ENCODE assay signal across 2 cellular contexts in the genomic region with DNA sequence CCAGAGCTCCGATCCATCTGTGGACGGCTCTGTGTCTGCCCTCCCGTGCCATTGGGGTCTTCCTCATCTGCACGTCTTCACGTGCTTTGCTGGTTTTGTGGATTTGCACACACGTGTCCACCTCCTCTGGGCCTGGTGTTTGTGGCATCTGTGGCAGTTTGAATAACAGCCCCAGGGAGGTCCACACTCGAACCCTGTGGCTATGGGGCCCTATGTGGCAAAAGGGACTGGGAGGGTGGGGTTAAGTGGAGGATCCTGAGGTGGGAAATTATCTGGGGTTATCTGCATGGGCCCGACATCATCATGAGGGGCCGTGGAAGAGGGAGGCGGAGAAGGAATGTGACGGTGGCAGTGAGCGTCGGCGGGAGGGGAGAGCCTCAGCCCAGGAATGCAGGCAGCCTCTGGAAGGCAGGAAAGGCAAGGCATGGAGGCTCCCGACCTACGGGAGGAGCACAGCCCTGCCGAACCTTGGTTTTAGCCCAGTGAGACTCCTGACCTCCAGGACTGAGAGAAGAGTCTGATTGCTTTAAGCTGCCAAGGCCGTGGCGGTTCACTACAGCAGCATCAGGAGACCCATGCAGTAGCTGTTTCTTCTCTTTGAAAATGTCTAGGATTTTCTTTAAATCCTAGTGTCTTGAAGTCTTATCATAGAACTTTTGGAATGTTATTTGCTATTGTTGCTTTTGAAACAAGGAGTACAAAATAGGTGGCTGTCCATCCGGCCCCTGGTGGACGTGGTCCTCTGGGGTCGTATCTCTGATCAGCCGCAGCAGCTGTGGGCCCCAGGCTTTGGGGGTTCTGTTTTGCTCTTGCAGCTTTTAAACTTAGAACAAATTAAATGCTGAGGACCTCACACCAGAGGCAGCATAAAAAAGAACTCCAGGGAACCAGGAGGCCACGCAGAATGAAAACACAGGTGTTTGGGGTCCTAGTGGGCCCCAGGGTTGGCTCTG.
TF ChIP-seq lines count a peak whose summit lies in the region.

No MANE protein-coding gene starts in this region.

TF ChIP-seq in GM23338, 12 proteins besides CTCF, POLR2A, EP300 and RAD21 (continues in another document):
- no peak for TF ChIP-seq ZNF114 (CRISPR knock-in tag; IDR thresholded peaks at IDR 0.05)
- TF ChIP-seq ETS1 (IDR thresholded peaks at IDR 0.05): no peak
- no peak for TF ChIP-seq ZNF462 (CRISPR knock-in tag; IDR thresholded peaks at IDR 0.05)
- TF ChIP-seq STAT1 (IDR thresholded peaks at IDR 0.05; ENCODE audit: unreplicated experiment): no peak
- no peak for TF ChIP-seq NANOG (IDR thresholded peaks at IDR 0.05; ENCODE audit: borderline replicate concordance)
- TF ChIP-seq ZNF331 (CRISPR knock-in tag; IDR thresholded peaks at IDR 0.05; ENCODE audit: low read depth): no peak
- no peak for TF ChIP-seq EZH2 (IDR thresholded peaks at IDR 0.05; ENCODE audit: low read depth, unreplicated experiment)
- TF ChIP-seq JUNB (IDR thresholded peaks at IDR 0.05; ENCODE audit: unreplicated experiment): no peak
- no peak for TF ChIP-seq CREB1 (CRISPR knock-in tag; IDR thresholded peaks at IDR 0.05; ENCODE audit: low read depth)
- TF ChIP-seq POLR2AphosphoS5 (IDR thresholded peaks at IDR 0.05; ENCODE audit: low read depth): no peak
- no peak for TF ChIP-seq EZH2phosphoT487 (IDR thresholded peaks at IDR 0.05; ENCODE audit: unreplicated experiment)

TF ChIP-seq in IMR-90, 13 proteins besides CTCF, POLR2A, EP300 and RAD21:
- TF ChIP-seq RFX5 (IDR thresholded peaks at IDR 0.05; ENCODE audit: low read depth, low read length) (no peak), CEBPB (IDR thresholded peaks at IDR 0.05; ENCODE audit: low read depth, low read length) (no peak), BHLHE40 (IDR thresholded peaks at IDR 0.05; ENCODE audit: low read depth, low read length) (no peak), MAFK (IDR thresholded peaks at IDR 0.05; ENCODE audit: low read depth, low read length) (no peak), NFE2L2 (IDR thresholded peaks at IDR 0.05; ENCODE audit: low read depth, low read length) (no peak), MAZ (IDR thresholded peaks at IDR 0.05; ENCODE audit: borderline replicate concordance, low read depth, low read length) (no peak), FOS (IDR thresholded peaks at IDR 0.05; ENCODE audit: low read depth, low read length) (no peak), RCOR1 (IDR thresholded peaks at IDR 0.05; ENCODE audit: insufficient replicate concordance, low read length) (no peak), MXI1 (IDR thresholded peaks at IDR 0.05; ENCODE audit: borderline replicate concordance, low read depth, low read length) (no peak), SMC3 (IDR thresholded peaks at IDR 0.05; ENCODE audit: low read depth, low read length) (no peak), ELK1 (IDR thresholded peaks at IDR 0.05; ENCODE audit: borderline replicate concordance, low read depth, low read length) (no peak), CHD1 (IDR thresholded peaks at IDR 0.05; ENCODE audit: low read depth, low read length) (no peak)
- TF ChIP-seq, protein P1, sequence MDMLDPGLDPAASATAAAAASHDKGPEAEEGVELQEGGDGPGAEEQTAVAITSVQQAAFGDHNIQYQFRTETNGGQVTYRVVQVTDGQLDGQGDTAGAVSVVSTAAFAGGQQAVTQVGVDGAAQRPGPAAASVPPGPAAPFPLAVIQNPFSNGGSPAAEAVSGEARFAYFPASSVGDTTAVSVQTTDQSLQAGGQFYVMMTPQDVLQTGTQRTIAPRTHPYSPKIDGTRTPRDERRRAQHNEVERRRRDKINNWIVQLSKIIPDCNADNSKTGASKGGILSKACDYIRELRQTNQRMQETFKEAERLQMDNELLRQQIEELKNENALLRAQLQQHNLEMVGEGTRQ (IDR thresholded peaks at IDR 0.05; ENCODE audit: low read depth, low read length): no peak
TF ChIP-seq in IMR-90: peak in this region for 0.
